23 cellular contexts compared by ENCODE assay signal in the genomic region with DNA sequence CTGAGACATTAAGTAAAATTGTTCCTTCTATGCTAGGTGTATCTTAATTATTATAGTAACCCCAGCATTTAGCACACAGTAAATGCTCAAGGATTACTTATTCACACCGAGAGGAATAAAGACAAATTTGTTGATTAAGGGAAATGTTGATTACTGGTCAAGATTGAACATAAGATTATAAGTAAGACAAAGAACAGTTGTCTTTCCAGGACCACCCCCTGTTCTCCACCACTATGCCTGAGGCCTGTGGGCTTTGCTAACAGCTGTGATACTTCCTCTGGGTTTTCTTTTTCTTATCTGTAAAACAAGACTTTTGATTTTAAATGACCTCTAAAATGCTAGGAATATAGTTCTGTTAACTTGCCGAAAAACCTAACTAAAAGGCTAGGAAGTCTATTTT.
"Had no signal": no experiment of that assay in that cellular context is flagged by ENCODE, and none has a peak within 500 bp of the region (broad histone marks: within the 10 kb centered on the region; RNA-seq: fewer than 3 reads in every experiment).

No MANE protein-coding gene starts in this region.

- H3K9me3 ChIP-seq: ascending aorta, right atrium auricular region, tibial nerve had no signal

- DNase-seq: activated CD4-positive, alpha-beta T cell treated with anti-CD3 and anti-CD28 coated beads for 48 hours; activated CD4-positive, alpha-beta T cell treated with anti-CD3 and anti-CD28 coated beads, Interleukin-2, amount 50 U/mL, for 48 hours; activated CD8-positive, alpha-beta memory T cell treated with anti-CD3 and anti-CD28 coated beads, Interleukin-2, amount 50 U/mL, for 4 hours; activated effector memory CD4-positive, alpha-beta T cell treated with anti-CD3 and anti-CD28 coated beads, Interleukin-2, amount 50 U/mL, for 16 hours; activated naive CD4-positive, alpha-beta T cell treated with anti-CD3 and anti-CD28 coated beads, Interleukin-2, amount 10 ng/mL, durations not matched to agents 7 days and 5 days; activated naive CD8-positive, alpha-beta T cell treated with anti-CD3 and anti-CD28 coated beads, Interleukin-2, amount 10 ng/mL, durations not matched to agents 7 days and 5 days; activated T-cell treated with anti-CD3 and anti-CD28 coated beads, Interleukin-2, amount 50 U/mL, for 1 hour; central memory CD4-positive, alpha-beta T cell; foreskin keratinocyte; left ventricle myocardium superior; midbrain; naive thymus-derived CD8-positive, alpha-beta T cell; stimulated activated CD4-positive, alpha-beta T cell treated with anti-CD3 and anti-CD28 coated beads, Interleukin-2, amount 100 ng/mL, for 48 hours; stimulated activated naive CD4-positive, alpha-beta T cell treated with Interleukin-2 at 50 U/mL for 16 hours; SW 1271; T-helper 9 cell; WERI-Rb-1 had no signal

- H3K36me3 ChIP-seq: ascending aorta, right atrium auricular region, tibial nerve, WERI-Rb-1 had no signal

- H3K4me1 Mint-ChIP-seq: activated naive CD4-positive, alpha-beta T cell treated with anti-CD3 and anti-CD28 coated beads, Interleukin-2, amount 10 ng/mL, durations not matched to agents 7 days and 5 days; activated naive CD8-positive, alpha-beta T cell treated with anti-CD3 and anti-CD28 coated beads, Interleukin-2, amount 10 ng/mL, durations not matched to agents 7 days and 5 days; naive thymus-derived CD8-positive, alpha-beta T cell had no signal

- H3K4me3 ChIP-seq: ascending aorta, right atrium auricular region, tibial nerve had no signal

- ATAC-seq: activated CD4-positive, CD25-positive, alpha-beta regulatory T cell treated with anti-CD3 and anti-CD28 coated beads, Interleukin-2, amount 50 U/mL, for 24 hours; foreskin keratinocyte; left ventricle myocardium superior; naive thymus-derived CD8-positive, alpha-beta T cell had no signal

- H3K36me3 Mint-ChIP-seq: activated naive CD4-positive, alpha-beta T cell treated with anti-CD3 and anti-CD28 coated beads, Interleukin-2, amount 10 ng/mL, durations not matched to agents 7 days and 5 days; activated naive CD8-positive, alpha-beta T cell treated with anti-CD3 and anti-CD28 coated beads, Interleukin-2, amount 10 ng/mL, durations not matched to agents 7 days and 5 days; naive thymus-derived CD8-positive, alpha-beta T cell had no signal

- H3K9me3 Mint-ChIP-seq: activated naive CD4-positive, alpha-beta T cell treated with anti-CD3 and anti-CD28 coated beads, Interleukin-2, amount 10 ng/mL, durations not matched to agents 7 days and 5 days; activated naive CD8-positive, alpha-beta T cell treated with anti-CD3 and anti-CD28 coated beads, Interleukin-2, amount 10 ng/mL, durations not matched to agents 7 days and 5 days; activated T-helper 1 cell treated with anti-CD3 and anti-CD28 coated beads, Interleukin-12 subunit alpha, Interleukin-12 subunit beta, Interleukin-2, Interleukin-4 antibody, amounts not matched to agents 30 ng/mL and 10 ng/mL and 1 ng/mL, durations not matched to agents 14 hours and 24 hours and 36 hours; naive thymus-derived CD8-positive, alpha-beta T cell; T-helper 1 cell treated with Interleukin-12 subunit alpha and Interleukin-12 subunit beta and Interleukin-4 antibody, amounts not matched to agents 30 μg/mL and 1 μg/mL, for 36 hours had no signal

- H3K27ac Mint-ChIP-seq: activated naive CD4-positive, alpha-beta T cell treated with anti-CD3 and anti-CD28 coated beads, Interleukin-2, amount 10 ng/mL, durations not matched to agents 7 days and 5 days; activated naive CD8-positive, alpha-beta T cell treated with anti-CD3 and anti-CD28 coated beads, Interleukin-2, amount 10 ng/mL, durations not matched to agents 7 days and 5 days; activated T-helper 1 cell treated with anti-CD3 and anti-CD28 coated beads, Interleukin-12 subunit alpha, Interleukin-12 subunit beta, Interleukin-2, Interleukin-4 antibody, amounts not matched to agents 30 ng/mL and 10 ng/mL and 1 ng/mL, durations not matched to agents 14 hours and 24 hours and 36 hours; naive thymus-derived CD8-positive, alpha-beta T cell; T-helper 1 cell treated with Interleukin-12 subunit alpha and Interleukin-12 subunit beta and Interleukin-4 antibody, amounts not matched to agents 30 μg/mL and 1 μg/mL, for 36 hours had no signal

- H3K4me1 ChIP-seq: ascending aorta, foreskin keratinocyte had no signal

- H3K27me3 ChIP-seq: ascending aorta, right atrium auricular region, tibial nerve had no signal

- H3K27ac ChIP-seq: ascending aorta, foreskin keratinocyte, right atrium auricular region, tibial nerve, WERI-Rb-1 had no signal

- H3K4me3 Mint-ChIP-seq: activated naive CD4-positive, alpha-beta T cell treated with anti-CD3 and anti-CD28 coated beads, Interleukin-2, amount 10 ng/mL, durations not matched to agents 7 days and 5 days; activated naive CD8-positive, alpha-beta T cell treated with anti-CD3 and anti-CD28 coated beads, Interleukin-2, amount 10 ng/mL, durations not matched to agents 7 days and 5 days; activated T-helper 1 cell treated with anti-CD3 and anti-CD28 coated beads, Interleukin-12 subunit alpha, Interleukin-12 subunit beta, Interleukin-2, Interleukin-4 antibody, amounts not matched to agents 30 ng/mL and 10 ng/mL and 1 ng/mL, durations not matched to agents 14 hours and 24 hours and 36 hours; naive thymus-derived CD8-positive, alpha-beta T cell; T-helper 1 cell treated with Interleukin-12 subunit alpha and Interleukin-12 subunit beta and Interleukin-4 antibody, amounts not matched to agents 30 μg/mL and 1 μg/mL, for 36 hours had no signal
